In genomic region chr11:106397787-106398355, GRCh38 we compare ENCODE assay signal across 17 cellular contexts.
DNase-seq lines count a peak whose midpoint lies in the region; ATAC-seq and TF ChIP-seq lines count a peak whose summit lies in the region.
"Had no signal": no experiment of that assay in that cellular context is flagged by ENCODE, and none has a peak within 500 bp of the region (broad histone marks: within the 10 kb centered on the region; RNA-seq: fewer than 3 reads in every experiment).

No MANE protein-coding gene starts in this region.

- peak overlapping the region; percentile 94 for H3K27ac ChIP-seq in ACC112 (ENCODE audit: low read depth, low read length)
- peak overlapping the region; percentile 90 for H3K27ac ChIP-seq in IMR-90 (ENCODE audit: insufficient read depth, low read length)
- peak overlapping the region; percentile 95 for H3K27ac ChIP-seq in brain microvascular endothelial cell
- H3K27ac ChIP-seq in GM23338 (ENCODE audit: low read depth), result no peak overlapping the region

- H3K9me2 ChIP-seq in GM23338 (ENCODE audit: insufficient read depth), result no peaks in the 10 kb centered on the region

- H3K4me1 Mint-ChIP-seq in nephron progenitor cell (peaks cover 16% of the 10 kb centered on the region), GM23338 (no peaks in the 10 kb centered on the region; the same call in 2 of the 3 replicates)
- H3K4me1 Mint-ChIP-seq: activated T-helper 17 cell treated with anti-CD3 and anti-CD28 coated beads, Interleukin-2, amount 50 U/mL, for 72 hours; naive thymus-derived CD8-positive, alpha-beta T cell had no signal

- H3K9me3 ChIP-seq in IMR-90 (ENCODE audit: control insufficient read depth, insufficient read depth, low read length), result no peaks in the 10 kb centered on the region

- peak overlapping the region; percentile 89 for H4K91ac ChIP-seq in IMR-90 (ENCODE audit: insufficient read depth, low read depth, low read length)

- CTCF ChIA-PET in IMR-90 (lab: Yijun Ruan, JAX), result interaction anchor here (0.6 kb wide), 1 partner anchor 81 kb away, joined by 3 read pairs; no protein-coding TSS in a partner anchor

- POLR2A ChIA-PET in IMR-90 (lab: Charles Lee; ENCODE audit: unreplicated experiment), result no interaction called here

- peak overlapping the region; percentile 56 to 92 for H4K8ac ChIP-seq in IMR-90 (ENCODE audit: low read depth in 2 of 2, low read length in 2 of 2)

- H3K4me3 ChIP-seq in ACC112 (ENCODE audit: low read depth, low read length) (no peak overlapping the region), IMR-90 (ENCODE audit: insufficient read depth, low read depth, low read length) (no peak overlapping the region), brain microvascular endothelial cell (ENCODE audit: low read depth, low read length) (no peak overlapping the region), GM23338 (no peak overlapping the region), lower leg skin (ENCODE audit: low read depth, poor library complexity, severe bottlenecking) (no peak overlapping the region)

- H3K4me3 Mint-ChIP-seq in nephron progenitor cell (no peak overlapping the region), GM23338 (no peak overlapping the region)
- H3K4me3 Mint-ChIP-seq: activated T-helper 17 cell treated with anti-CD3 and anti-CD28 coated beads, Interleukin-2, amount 50 U/mL, for 72 hours; CD4-positive, alpha-beta T cell; naive thymus-derived CD8-positive, alpha-beta T cell had no signal

- H3K36me3 Mint-ChIP-seq in nephron progenitor cell (ENCODE audit: low read depth), result no peaks in the 10 kb centered on the region
- peaks cover 21% of the 10 kb centered on the region for H3K36me3 Mint-ChIP-seq in GM23338 (ENCODE audit: low read depth)

- TF ChIP-seq CTCF in IMR-90 (conservative IDR thresholded peaks at IDR 0.05; ENCODE audit: low read depth, low read length), result no peak
- no peak for TF ChIP-seq CTCF in brain microvascular endothelial cell (IDR thresholded peaks at IDR 0.05; ENCODE audit: low read depth, low read length, missing control alignments)
- TF ChIP-seq CTCF in nephron progenitor cell (IDR thresholded peaks at IDR 0.05), result no peak
- TF ChIP-seq CTCF in GM23338 (conservative IDR thresholded peaks at IDR 0.05; ENCODE audit: low read depth in 2 of 2), result no peak
- TF ChIP-seq CTCF in lower leg skin (IDR thresholded peaks at IDR 0.05), result no peak

- peak overlapping the region; percentile 94 for H2BK5ac ChIP-seq in IMR-90 (ENCODE audit: low read depth, low read length, poor library complexity, severe bottlenecking)

- peak overlapping the region; percentile 91 for H2BK15ac ChIP-seq in IMR-90 (ENCODE audit: low read depth, low read length)

- peak overlapping the region; percentile 69 for H4K5ac ChIP-seq in IMR-90 (ENCODE audit: low read depth, low read length)

- intact Hi-C loops in IMR-90 (cut with micrococcal nuclease) (loop anchor here (2.0 to 10.0 kb wide), 4 partner anchors 29 to 313 kb away; no protein-coding TSS in a partner anchor), lower leg skin (cut with DNase I; ENCODE audit: low total_unique reads) (no loop called here)

- H3K4me1 ChIP-seq in ACC112 (ENCODE audit: control insufficient read depth, insufficient read depth, low read length, unreplicated experiment), result peaks cover 46% of the 10 kb centered on the region
- peaks cover 15% of the 10 kb centered on the region for H3K4me1 ChIP-seq in IMR-90 (ENCODE audit: control insufficient read depth, insufficient read depth, low read length)
- no peaks in the 10 kb centered on the region for H3K4me1 ChIP-seq in GM23338 (ENCODE audit: insufficient read depth)

- no peaks in the 10 kb centered on the region for H3F3A ChIP-seq in GM23338 (replicated peaks; ENCODE audit: low read depth)

- H3K79me1 ChIP-seq in IMR-90 (ENCODE audit: low read depth in 1 of 2, low read length in 2 of 2), result no peaks in the 10 kb centered on the region

- no peaks in the 10 kb centered on the region for H3K79me2 ChIP-seq in ACC112 (ENCODE audit: control insufficient read depth, insufficient read depth, low read length, unreplicated experiment)
- H3K79me2 ChIP-seq in GM23338 (replicated peaks; ENCODE audit: insufficient read depth), result no peaks in the 10 kb centered on the region

- peak overlapping the region; percentile 97 for H3K56ac ChIP-seq in IMR-90 (ENCODE audit: extremely low read depth, insufficient read depth, low read length)

- dilution Hi-C loops in IMR-90 (cut with HindIII; ENCODE audit: low sequenced_read_pairs, unreplicated experiment), result no loop called here

- peak overlapping the region; percentile 4 for H2AK9ac ChIP-seq in IMR-90 (replicated peaks; ENCODE audit: low read depth, low read length, poor library complexity)

- H3K27ac Mint-ChIP-seq in nephron progenitor cell, result peak overlapping the region; percentile 6
- H3K27ac Mint-ChIP-seq in GM23338, result no peak overlapping the region
- H3K27ac Mint-ChIP-seq: activated T-helper 17 cell treated with anti-CD3 and anti-CD28 coated beads, Interleukin-2, amount 50 U/mL, for 72 hours; CD4-positive, alpha-beta T cell; naive thymus-derived CD8-positive, alpha-beta T cell; progenitor cell of endocrine pancreas had no signal

- TF ChIP-seq POLR2A in IMR-90 (IDR thresholded peaks at IDR 0.05; ENCODE audit: low read depth, low read length) (no peak), lower leg skin (IDR thresholded peaks at IDR 0.05) (no peak)

- H4K20me1 ChIP-seq in IMR-90 (ENCODE audit: insufficient read depth, low read length) (no peaks in the 10 kb centered on the region), GM23338 (replicated peaks; ENCODE audit: insufficient read depth) (no peaks in the 10 kb centered on the region)

- no peak for TF ChIP-seq RAD21 in IMR-90 (IDR thresholded peaks at IDR 0.05; ENCODE audit: low read length)

- WGBS in IMR-90 (ENCODE audit: extremely low coverage in 2 of 2, insufficient read length in 1 of 2), 2 experiments, result 47% methylated on average over 4 of the region's 9 CpGs; no CpG with 5 or more reads in 1 of the 2 experiments
- WGBS in lower leg skin, 2 donors, result 39 to 52% methylated on average over 9 of the region's 9 CpGs

- peak overlapping the region; percentile 93 for H2BK120ac ChIP-seq in IMR-90 (ENCODE audit: low read depth, low read length)

- peak overlapping the region; percentile 86 for H2BK20ac ChIP-seq in IMR-90 (ENCODE audit: low read depth, low read length)

- H3K36me3 ChIP-seq in ACC112 (ENCODE audit: insufficient read depth, low read length), result no peaks in the 10 kb centered on the region
- H3K36me3 ChIP-seq in IMR-90 (ENCODE audit: control insufficient read depth, insufficient read depth, low read length), result no peaks in the 10 kb centered on the region
- H3K36me3 ChIP-seq in brain microvascular endothelial cell (replicated peaks), result no peaks in the 10 kb centered on the region
- peaks cover 5% of the 10 kb centered on the region; the same call in 1 of the 2 replicates for H3K36me3 ChIP-seq in GM23338 (ENCODE audit: insufficient read depth)

- H2AFZ ChIP-seq in ACC112 (ENCODE audit: low read length, unreplicated experiment) (peak overlapping the region; percentile 42), IMR-90 (replicated peaks; ENCODE audit: low read length, poor library complexity) (peak overlapping the region; percentile 70), GM23338 (no peak overlapping the region)

- H3K14ac ChIP-seq in IMR-90 (replicated peaks; ENCODE audit: low read depth, low read length), result peak overlapping the region; percentile 26

- no peak for DNase-seq in IMR-90
- no peak for DNase-seq in brain microvascular endothelial cell
- no peak for DNase-seq in nephron progenitor cell
- no peak for DNase-seq in GM23338 (ENCODE audit: low spot score)
- DNase-seq in NCI-H2107 (lab: John Stamatoyannopoulos, UW), result no peak
- DNase-seq in lower leg skin (ENCODE audit: low spot score in 2 of 2), result no peak
- DNase-seq: CD4-positive, alpha-beta T cell; DMS79 treated with DMSO at 0.1 percent for 48 hours; KG1; naive thymus-derived CD8-positive, alpha-beta T cell; NCI-H1092 treated with DMSO at 0.1 percent for 48 hours; NCI-H526 treated with DMSO at 0.1 percent for 48 hours; T1000 had no signal

- H3K27me3 ChIP-seq in ACC112 (ENCODE audit: insufficient read depth, low read length), result no peaks in the 10 kb centered on the region
- H3K27me3 ChIP-seq in IMR-90 (ENCODE audit: control insufficient read depth, insufficient read depth, low read length), result no peaks in the 10 kb centered on the region
- no peaks in the 10 kb centered on the region for H3K27me3 ChIP-seq in brain microvascular endothelial cell (replicated peaks)
- H3K27me3 ChIP-seq in GM23338 (ENCODE audit: insufficient read depth), result no peaks in the 10 kb centered on the region

- peaks cover 7% of the 10 kb centered on the region for H3K9me3 Mint-ChIP-seq in nephron progenitor cell
- H3K9me3 Mint-ChIP-seq in GM23338, result peaks cover 22% of the 10 kb centered on the region
- H3K9me3 Mint-ChIP-seq: CD4-positive, alpha-beta T cell had no signal

- peak; percentile 5; the same call in 1 of the 2 replicates for ATAC-seq in IMR-90 (ENCODE audit: low read depth)
- ATAC-seq in GM23338, result no peak; the same call in 2 of the 3 replicates
- ATAC-seq in HG03045 (IDR thresholded peaks at IDR 0.05; ENCODE audit: unreplicated experiment), result no peak
- ATAC-seq: activated T-helper 17 cell treated with anti-CD3 and anti-CD28 coated beads, Interleukin-2, amount 50 U/mL, for 72 hours; naive thymus-derived CD8-positive, alpha-beta T cell had no signal

- in situ Hi-C loops in IMR-90 (cut with MboI; ENCODE audit: low sequenced_read_pairs), result no loop called here
- in situ Hi-C loops in brain microvascular endothelial cell (cut with HindIII; ENCODE audit: low pct_ligation_motif_present, low sequenced_read_pairs), result no loop called here

- peak overlapping the region; percentile 68 for H3K9ac ChIP-seq in IMR-90 (ENCODE audit: low read depth, low read length)

- peak overlapping the region; percentile 94 for H3K18ac ChIP-seq in IMR-90 (ENCODE audit: low read depth, low read length)

- H3K4ac ChIP-seq in IMR-90 (ENCODE audit: low read depth, low read length), result peak overlapping the region; percentile 94

- H3K27me3 Mint-ChIP-seq in nephron progenitor cell (ENCODE audit: low read depth, poor library complexity), result peaks cover 3% of the 10 kb centered on the region
- no peaks in the 10 kb centered on the region for H3K27me3 Mint-ChIP-seq in GM23338 (ENCODE audit: insufficient read depth, low read depth, poor library complexity)
- H3K27me3 Mint-ChIP-seq: activated T-helper 17 cell treated with anti-CD3 and anti-CD28 coated beads, Interleukin-2, amount 50 U/mL, for 72 hours; CD4-positive, alpha-beta T cell; naive thymus-derived CD8-positive, alpha-beta T cell; progenitor cell of endocrine pancreas had no signal

- H3K9me1 ChIP-seq in IMR-90 (ENCODE audit: insufficient read depth, low read length), result peaks cover 5% of the 10 kb centered on the region

- peak overlapping the region; percentile 77 for H3K4me2 ChIP-seq in IMR-90 (ENCODE audit: low read depth, low read length)
- no peak overlapping the region for H3K4me2 ChIP-seq in GM23338

- BruUV-seq in IMR-90 (replicated peaks; lab: Mats Ljungman, UMichigan), result no TSS peak

- peak overlapping the region; percentile 80 for H3K23ac ChIP-seq in IMR-90 (ENCODE audit: low read depth, low read length)

- peak overlapping the region; percentile 62 for H2AK5ac ChIP-seq in IMR-90 (ENCODE audit: low read depth, low read length)

TF ChIP-seq in IMR-90, 13 proteins besides CTCF, POLR2A, EP300 and RAD21 (continues in another document):
- no peak for TF ChIP-seq MAFK (IDR thresholded peaks at IDR 0.05; ENCODE audit: low read depth, low read length)

TF ChIP-seq in GM23338, 12 proteins besides CTCF, POLR2A, EP300 and RAD21:
- TF ChIP-seq JUNB (IDR thresholded peaks at IDR 0.05; ENCODE audit: unreplicated experiment), result no peak
